In the genomic region with DNA sequence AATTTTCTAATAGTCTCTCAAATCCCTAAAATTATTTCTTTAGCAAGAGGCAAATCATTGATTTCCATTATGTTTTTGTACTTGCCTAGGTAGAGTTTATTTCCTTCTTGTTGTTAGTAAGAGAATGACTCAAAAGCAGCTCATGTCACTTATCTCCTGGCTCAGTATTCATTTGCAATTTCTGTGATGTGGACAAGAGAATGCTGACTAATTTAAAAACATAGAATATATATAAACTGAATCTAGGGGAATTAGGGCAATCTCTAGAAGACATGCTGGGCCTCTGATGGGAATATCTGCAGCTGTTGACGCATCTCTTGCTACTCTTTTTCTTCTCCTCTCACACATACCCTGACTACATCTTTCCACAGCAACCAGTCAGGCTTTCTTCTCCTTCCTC, we compare ENCODE assay signal across 16 cellular contexts.
"Had no signal": no experiment of that assay in that cellular context is flagged by ENCODE, and none has a peak within 500 bp of the region (broad histone marks: within the 10 kb centered on the region; RNA-seq: fewer than 3 reads in every experiment).

No MANE protein-coding gene starts in this region.

- H3K9me3 ChIP-seq: adrenal gland, lower lobe of right lung had no signal

- FAIRE-seq: colon, islet of Langerhans, TTC549 had no signal

- H3K27ac ChIP-seq: adrenal gland, dorsolateral prefrontal cortex, epithelial cell of prostate, lower lobe of right lung had no signal

- H3K4me1 ChIP-seq: adrenal gland, lower lobe of right lung had no signal

- H3K27me3 ChIP-seq: adrenal gland, dorsolateral prefrontal cortex had no signal

- H3K4me3 ChIP-seq: adrenal gland, dorsolateral prefrontal cortex, lower lobe of right lung had no signal

- ATAC-seq: activated CD4-positive, alpha-beta T cell treated with anti-CD3 and anti-CD28 coated beads for 36 hours; activated naive CD4-positive, alpha-beta T cell treated with anti-CD3 and anti-CD28 coated beads, Interleukin-2, amount 50 U/mL, for 72 hours; lower lobe of right lung; natural killer cell; WTC11 had no signal

- DNase-seq: activated CD4-positive, alpha-beta T cell treated with anti-CD3 and anti-CD28 coated beads for 36 hours; activated CD4-positive, alpha-beta T cell treated with anti-CD3 and anti-CD28 coated beads, Interleukin-2, amount 50 U/mL, for 48 hours; activated gamma-delta T cell treated with Interleukin-2 at 50 U/mL for 16 hours; adrenal gland; caudate nucleus; dorsolateral prefrontal cortex; lower lobe of right lung; natural killer cell; stimulated activated naive CD4-positive, alpha-beta T cell; SW 1271 had no signal

- H3K36me3 ChIP-seq: adrenal gland, lower lobe of right lung had no signal
